ENCODE assay signal across 12 cellular contexts in the genomic region with DNA sequence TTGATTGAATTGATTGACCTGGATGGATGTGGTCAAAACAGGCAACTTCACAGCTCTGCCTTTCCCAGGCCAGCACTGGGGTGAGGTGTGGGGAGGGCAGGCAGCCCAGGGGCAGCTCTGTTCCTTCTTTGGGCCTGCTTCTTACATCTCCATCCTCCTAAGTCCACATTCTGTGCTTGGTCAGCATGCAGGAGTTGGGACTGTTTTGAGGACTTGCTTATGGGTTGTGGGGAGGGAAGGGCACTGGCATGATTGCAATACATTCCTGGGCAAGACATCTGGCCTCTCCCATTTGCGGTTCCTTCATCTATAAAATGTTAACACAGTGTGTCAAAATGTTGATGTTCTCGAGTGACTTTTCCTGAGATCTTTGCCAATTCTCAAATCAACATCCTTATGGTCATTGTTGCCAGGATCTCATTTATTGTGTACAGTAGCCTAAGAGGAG.
DNase-seq lines count a peak whose midpoint lies in the region; ATAC-seq and TF ChIP-seq lines count a peak whose summit lies in the region.
"Had no signal": no experiment of that assay in that cellular context is flagged by ENCODE, and none has a peak within 500 bp of the region (broad histone marks: within the 10 kb centered on the region; RNA-seq: fewer than 3 reads in every experiment).

No MANE protein-coding gene starts in this region.

- no peak for TF ChIP-seq CTCF in AG10803 (conservative IDR thresholded peaks at IDR 0.05; ENCODE audit: low read length)
- TF ChIP-seq CTCF in HFFc6 (IDR thresholded peaks at IDR 0.05), result no peak
- TF ChIP-seq CTCF in chondrocyte (IDR thresholded peaks at IDR 0.05), result no peak
- TF ChIP-seq CTCF in natural killer cell (IDR thresholded peaks at IDR 0.05), result no peak

- H3K4me3 Mint-ChIP-seq in HFFc6, result no peak overlapping the region; the same call in 1 of the 2 replicates
- no peak overlapping the region for H3K4me3 Mint-ChIP-seq in chondrocyte (ENCODE audit: unreplicated experiment)
- no peak overlapping the region for H3K4me3 Mint-ChIP-seq in natural killer cell

- DNase-seq in AG10803 (ENCODE audit: low read depth) (peak; percentile 30), HFFc6 (peak; percentile 20), chondrocyte (ENCODE audit: low spot score) (no peak), natural killer cell (no peak), NCI-H2081 (lab: John Stamatoyannopoulos, UW) (no peak), nucleus accumbens (lab: John Stamatoyannopoulos, UW) (no peak), KG1 (lab: John Stamatoyannopoulos, UW) (no peak)
- DNase-seq: COR-L47, NCI-H524 treated with DMSO at 0.1 percent for 48 hours had no signal

- no peak for ATAC-seq in natural killer cell
- no peak for ATAC-seq in HG03520 (IDR thresholded peaks at IDR 0.05; ENCODE audit: unreplicated experiment)

- peaks cover 28% of the 10 kb centered on the region for H3K4me1 Mint-ChIP-seq in HFFc6 (ENCODE audit: low read depth)
- peaks cover 46% of the 10 kb centered on the region for H3K4me1 Mint-ChIP-seq in chondrocyte (ENCODE audit: low read depth)
- peaks cover 50 to 65% of the 10 kb centered on the region in 2 donors for H3K4me1 Mint-ChIP-seq in natural killer cell

- intact Hi-C loops in natural killer cell (cut with micrococcal nuclease), result no loop called here

- H3K27ac Mint-ChIP-seq in HFFc6, result no peak overlapping the region
- H3K27ac Mint-ChIP-seq in chondrocyte (ENCODE audit: unreplicated experiment), result peak overlapping the region; percentile 97
- H3K27ac Mint-ChIP-seq in natural killer cell, result peak overlapping the region; percentile 73 to 76

- H3K27me3 Mint-ChIP-seq in HFFc6 (ENCODE audit: insufficient read depth) (peaks cover 7% of the 10 kb centered on the region), chondrocyte (ENCODE audit: low read depth) (no peaks in the 10 kb centered on the region), natural killer cell (ENCODE audit: low read depth in 2 of 2) (no peaks in the 10 kb centered on the region)

- no peaks in the 10 kb centered on the region for H3K9me3 Mint-ChIP-seq in HFFc6
- H3K9me3 Mint-ChIP-seq in chondrocyte (ENCODE audit: low read depth), result no peaks in the 10 kb centered on the region
- H3K9me3 Mint-ChIP-seq in natural killer cell, result no peaks in the 10 kb centered on the region

- H3K36me3 Mint-ChIP-seq in HFFc6 (ENCODE audit: low read depth) (no peaks in the 10 kb centered on the region), chondrocyte (ENCODE audit: low read depth) (peaks cover 6% of the 10 kb centered on the region), natural killer cell (no peaks in the 10 kb centered on the region)

- no peak overlapping the region for H3K4me3 ChIP-seq in AG10803 (ENCODE audit: low read length)
- H3K4me3 ChIP-seq: cardiac muscle cell, lung had no signal

Comparison
In these comparisons a context has a peak if more than half of its experiments do, and no peak if none do; other contexts are left out.
1. DNase-seq: peak in AG10803 (single experiment) and HFFc6 (single experiment); none in chondrocyte (single experiment), natural killer cell (single experiment), NCI-H2081 (0 of 2), nucleus accumbens (0 of 56) and KG1 (single experiment).